ENCODE assay signal across 9 cellular contexts in the genomic region with DNA sequence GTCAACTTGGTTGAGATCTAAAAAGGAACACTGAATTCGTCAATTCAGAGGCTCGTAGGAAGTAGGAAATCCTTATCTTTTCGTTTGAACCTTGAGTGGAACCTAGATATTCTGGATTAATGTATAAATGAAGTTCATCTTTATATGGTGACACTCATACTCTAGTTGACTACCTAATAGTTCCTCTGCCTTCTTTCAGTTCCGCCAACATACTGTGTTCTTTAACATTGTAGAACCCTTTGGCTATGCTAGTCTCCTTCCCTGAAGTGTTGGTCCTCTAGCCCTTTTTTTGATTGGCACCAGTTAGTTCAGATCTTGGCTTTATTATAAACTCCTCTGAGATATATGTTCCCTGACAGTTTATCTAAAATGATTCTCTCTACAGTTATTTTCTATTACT. TPM values are rescaled to one million over a fixed set of nuclear protein-coding genes. Genes with fewer than 3 reads are reported as not detected.
DNase-seq lines count a peak whose midpoint lies in the region; ATAC-seq, FAIRE-seq and TF ChIP-seq lines count a peak whose summit lies in the region.
"Had no signal": no experiment of that assay in that cellular context is flagged by ENCODE, and none has a peak within 500 bp of the region (broad histone marks: within the 10 kb centered on the region; RNA-seq: fewer than 3 reads in every experiment).

No MANE protein-coding gene starts in this region.

- peaks cover 40% of the 10 kb centered on the region for H3K36me3 ChIP-seq in RWPE2 (ENCODE audit: low read depth)
- H3K36me3 ChIP-seq in thyroid gland, result peaks cover 2 to 10% of the 10 kb centered on the region in 2 donors
- H3K36me3 ChIP-seq in prostate gland, result no peaks in the 10 kb centered on the region

- no peak overlapping the region for H3K4me3 Mint-ChIP-seq in activated CD8-positive, alpha-beta T cell treated with anti-CD3 and anti-CD28 coated beads, Interleukin-2, amount 10 ng/mL, durations not matched to agents 7 days and 5 days
- no peak overlapping the region for H3K4me3 Mint-ChIP-seq in effector memory CD8-positive, alpha-beta T cell
- H3K4me3 Mint-ChIP-seq: stimulated activated naive CD8-positive, alpha-beta T cell treated with anti-CD3 and anti-CD28 coated beads, Interleukin-15, Interleukin-2, amounts not matched to agents 100 ng/mL and 50 ng/mL, for 24 hours had no signal

- intact Hi-C loops in thyroid gland (cut with DNase I), result loop anchor here (10.0 kb wide), 1 partner anchor 100 kb away; a partner anchor contains a TSS
- intact Hi-C loops in prostate gland (cut with DNase I), result loop anchor here (5.0 to 10.0 kb wide), 2 partner anchors 270 to 438 kb away; a partner anchor contains a TSS

- no peaks in the 10 kb centered on the region for H3K27me3 ChIP-seq in RWPE2 (ENCODE audit: insufficient read depth, poor library complexity, severe bottlenecking)
- H3K27me3 ChIP-seq in thyroid gland, result no peaks in the 10 kb centered on the region
- no peaks in the 10 kb centered on the region for H3K27me3 ChIP-seq in prostate gland (replicated peaks; ENCODE audit: insufficient read depth)

- H3K36me3 Mint-ChIP-seq in activated CD8-positive, alpha-beta T cell treated with anti-CD3 and anti-CD28 coated beads, Interleukin-2, amount 10 ng/mL, durations not matched to agents 7 days and 5 days (ENCODE audit: low read depth), result peaks cover 70% of the 10 kb centered on the region
- peaks cover 45% of the 10 kb centered on the region for H3K36me3 Mint-ChIP-seq in effector memory CD8-positive, alpha-beta T cell (ENCODE audit: insufficient read depth)

- H3K4me3 ChIP-seq in RWPE2 (ENCODE audit: severe bottlenecking), result peak overlapping the region; percentile 65
- peak overlapping the region; percentile 4 to 90 (median 70) for H3K4me3 ChIP-seq in skin epidermis
- no peak overlapping the region for H3K4me3 ChIP-seq in thyroid gland (replicated peaks in 1 of 3)
- no peak overlapping the region for H3K4me3 ChIP-seq in prostate gland

- H3K9me3 ChIP-seq in RWPE2 (ENCODE audit: severe bottlenecking) (no peaks in the 10 kb centered on the region), thyroid gland (no peaks in the 10 kb centered on the region), prostate gland (no peaks in the 10 kb centered on the region)

- POLR2A ChIA-PET in activated CD8-positive, alpha-beta T cell treated with anti-CD3 and anti-CD28 coated beads, Interleukin-2, amount 10 ng/mL, durations not matched to agents 7 days and 5 days (lab: Charles Lee), result interaction anchor here (0.5 to 9.2 kb wide), 11 partner anchors 9 to 215 kb away, joined by 3 to 375 read pairs (median 3); a partner anchor contains a TSS

- WGBS in thyroid gland, 2 donors, result 84 to 89% methylated on average over 4 of the region's 4 CpGs
- WGBS in prostate gland, result 79% methylated on average over 4 of the region's 4 CpGs

- TF ChIP-seq CTCF in RWPE2 (IDR thresholded peaks at IDR 0.05; ENCODE audit: poor library complexity, severe bottlenecking) (no peak), thyroid gland (IDR thresholded peaks at IDR 0.05) (no peak), prostate gland (IDR thresholded peaks at IDR 0.05) (no peak)

- H3K27ac ChIP-seq in RWPE2 (ENCODE audit: poor library complexity, severe bottlenecking) (no peak overlapping the region), skin epidermis (peak overlapping the region in 19 of 21 experiments; percentile 84 to 98 (median 93)), thyroid gland (peak overlapping the region in 1 of 3 donors; percentile 93), prostate gland (no peak overlapping the region)

- H3K27me3 Mint-ChIP-seq in activated CD8-positive, alpha-beta T cell treated with anti-CD3 and anti-CD28 coated beads, Interleukin-2, amount 10 ng/mL, durations not matched to agents 7 days and 5 days (ENCODE audit: low read depth), result no peaks in the 10 kb centered on the region
- no peaks in the 10 kb centered on the region for H3K27me3 Mint-ChIP-seq in effector memory CD8-positive, alpha-beta T cell
- H3K27me3 Mint-ChIP-seq: stimulated activated naive CD8-positive, alpha-beta T cell treated with anti-CD3 and anti-CD28 coated beads, Interleukin-15, Interleukin-2, amounts not matched to agents 100 ng/mL and 50 ng/mL, for 24 hours had no signal

- DNase-seq in GM18507 (ENCODE audit: extremely low spot score, insufficient read length, low read depth) (no peak), RWPE2 (ENCODE audit: low spot score) (no peak), globus pallidus (ENCODE audit: low spot score) (peak; percentile 20), thyroid gland (no peak), prostate gland (ENCODE audit: low spot score) (no peak)
- DNase-seq in activated CD8-positive, alpha-beta T cell treated with anti-CD3 and anti-CD28 coated beads, Interleukin-2, amount 10 ng/mL, durations not matched to agents 7 days and 5 days, result no peak
- no peak for DNase-seq in effector memory CD8-positive, alpha-beta T cell

- CTCF ChIA-PET in activated CD8-positive, alpha-beta T cell treated with anti-CD3 and anti-CD28 coated beads, Interleukin-2, amount 10 ng/mL, durations not matched to agents 7 days and 5 days (lab: Charles Lee), result interaction anchor here (1.1 to 7.5 kb wide), 5 partner anchors 11 to 107 kb away, joined by 3 to 111 read pairs (median 4); no protein-coding TSS in a partner anchor

- H3K4me1 ChIP-seq in RWPE2 (ENCODE audit: insufficient read depth, poor library complexity, severe bottlenecking) (peaks cover 11% of the 10 kb centered on the region), thyroid gland (peaks cover 29 to 31% of the 10 kb centered on the region in 2 donors), prostate gland (replicated peaks) (no peaks in the 10 kb centered on the region)

- H3K4me1 Mint-ChIP-seq in activated CD8-positive, alpha-beta T cell treated with anti-CD3 and anti-CD28 coated beads, Interleukin-2, amount 10 ng/mL, durations not matched to agents 7 days and 5 days (ENCODE audit: low read depth), result peaks cover 35% of the 10 kb centered on the region
- H3K4me1 Mint-ChIP-seq in effector memory CD8-positive, alpha-beta T cell (ENCODE audit: low read depth in 2 of 2), result peaks cover 49 to 61% of the 10 kb centered on the region in 2 donors

- H3K9me3 Mint-ChIP-seq in activated CD8-positive, alpha-beta T cell treated with anti-CD3 and anti-CD28 coated beads, Interleukin-2, amount 10 ng/mL, durations not matched to agents 7 days and 5 days (ENCODE audit: insufficient read depth), result no peaks in the 10 kb centered on the region
- H3K9me3 Mint-ChIP-seq in effector memory CD8-positive, alpha-beta T cell, result no peaks in the 10 kb centered on the region
- H3K9me3 Mint-ChIP-seq: stimulated activated naive CD8-positive, alpha-beta T cell treated with anti-CD3 and anti-CD28 coated beads, Interleukin-15, Interleukin-2, amounts not matched to agents 100 ng/mL and 50 ng/mL, for 24 hours had no signal

- no peak for ATAC-seq in RWPE2 (ENCODE audit: low read depth)
- ATAC-seq in activated CD8-positive, alpha-beta T cell treated with anti-CD3 and anti-CD28 coated beads, Interleukin-2, amount 10 ng/mL, durations not matched to agents 7 days and 5 days, result no peak
- no peak for ATAC-seq in effector memory CD8-positive, alpha-beta T cell (replicated peaks)

- no peak overlapping the region for H3K27ac Mint-ChIP-seq in activated CD8-positive, alpha-beta T cell treated with anti-CD3 and anti-CD28 coated beads, Interleukin-2, amount 10 ng/mL, durations not matched to agents 7 days and 5 days
- no peak overlapping the region for H3K27ac Mint-ChIP-seq in effector memory CD8-positive, alpha-beta T cell
- H3K27ac Mint-ChIP-seq: stimulated activated naive CD8-positive, alpha-beta T cell treated with anti-CD3 and anti-CD28 coated beads, Interleukin-15, Interleukin-2, amounts not matched to agents 100 ng/mL and 50 ng/mL, for 24 hours had no signal

- no peak for TF ChIP-seq POLR2A in thyroid gland (IDR thresholded peaks at IDR 0.05)
- no peak for TF ChIP-seq POLR2A in prostate gland (IDR thresholded peaks at IDR 0.05)

- peak; percentile 62 for FAIRE-seq in GM18507 (lab: Jason Lieb, UNC)

RNA-seq across cellular contexts. Expression of a gene that starts 1.5 kb away (rescaled TPM):
- 100 to 1,000 TPM; 206 to 214 TPM for total RNA-seq in activated CD8-positive, alpha-beta T cell treated with anti-CD3 and anti-CD28 coated beads, Interleukin-2, amount 10 ng/mL, durations not matched to agents 7 days and 5 days
- total RNA-seq in thyroid gland, result 100 to 1,000 TPM in 3 of 4 donors, 10 to 100 TPM in 1; 84.4 to 207 (median 137) TPM
- total RNA-seq in prostate gland, result 10 to 100 TPM; 32.9 to 80.9 TPM

RNA-seq across cellular contexts. Expression of a gene that starts 1.9 kb away (rescaled TPM):
- total RNA-seq in activated CD8-positive, alpha-beta T cell treated with anti-CD3 and anti-CD28 coated beads, Interleukin-2, amount 10 ng/mL, durations not matched to agents 7 days and 5 days, result 10 to 100 TPM; 46.7 to 57.2 TPM
- total RNA-seq in thyroid gland (10 to 100 TPM; 20.6 to 48.0 (median 27.4) TPM), prostate gland (10 to 100 TPM; 18.1 to 25.3 TPM)

Comparison
In these comparisons a context has a peak if more than half of its experiments do, and no peak if none do; other contexts are left out.
1. H3K27ac ChIP-seq: peak in skin epidermis (19 of 21); none in RWPE2 (single experiment) and prostate gland (0 of 2).
2. H3K4me3 ChIP-seq: peak in RWPE2 (single experiment) and skin epidermis (7 of 7); none in thyroid gland (0 of 3) and prostate gland (0 of 2).